ENCODE assay signal across 8 cellular contexts in genomic region chr7:75639071-75639892, GRCh38.
DNase-seq lines count a peak whose midpoint lies in the region; ATAC-seq, FAIRE-seq and TF ChIP-seq lines count a peak whose summit lies in the region.

No MANE protein-coding gene starts in this region.

- H3K36me3 Mint-ChIP-seq in activated CD8-positive, alpha-beta T cell treated with anti-CD3 and anti-CD28 coated beads for 36 hours (ENCODE audit: low read depth), result no peaks in the 10 kb centered on the region
- peaks cover 2% of the 10 kb centered on the region for H3K36me3 Mint-ChIP-seq in mesothelial cell of epicardium

- WGBS in H1 (ENCODE audit: extremely low coverage in 1 of 2, insufficient coverage in 1 of 2, insufficient read length in 1 of 2, insufficient replicate concordance in 2 of 2, low coverage in 1 of 2, low lambda C conversion rate in 2 of 2, missing lambda C conversion rate in 1 of 2), 2 experiments, result 1% methylated on average over 11 of the region's 77 CpGs; no CpG with 5 or more reads in 1 of the 2 experiments
- WGBS in stomach, 5 donors, result 0 to 1% (median 1%) methylated on average over 30 to 73 of the region's 77 CpGs

- H3K4me1 ChIP-seq in ES-I3 (ENCODE audit: insufficient read depth, low read length), result peaks cover 15% of the 10 kb centered on the region; the same call in 1 of the 2 replicates
- peaks cover 0 to 23% (median 8%) of the 10 kb centered on the region in 4 experiments; a peak in 6 of 7 replicates for H3K4me1 ChIP-seq in H1 (replicated peaks in 1 of 4; ENCODE audit: control insufficient read depth in 3 of 4, insufficient read depth in 4 of 4, low read length in 3 of 4)
- H3K4me1 ChIP-seq in stomach, result peaks cover 8 to 19% (median 18%) of the 10 kb centered on the region in 4 donors

- peaks cover 13% of the 10 kb centered on the region for H3K23me2 ChIP-seq in H1 (ENCODE audit: low read depth, low read length)

- H3K4ac ChIP-seq in H1 (replicated peaks; ENCODE audit: insufficient read length, low read depth, low read length), result peak overlapping the region; percentile 95

- H2BK5ac ChIP-seq in H1 (ENCODE audit: low read depth, low read length), result peak overlapping the region; percentile 100

- H3K79me2 ChIP-seq in H1 (ENCODE audit: control insufficient read depth in 1 of 2, insufficient read depth in 2 of 2, low read length in 2 of 2), result peaks cover 17 to 43% of the 10 kb centered on the region in 2 experiments

- peaks cover 7% of the 10 kb centered on the region for H3K4me1 Mint-ChIP-seq in activated CD8-positive, alpha-beta T cell treated with anti-CD3 and anti-CD28 coated beads for 36 hours (ENCODE audit: low read depth)
- H3K4me1 Mint-ChIP-seq in mesothelial cell of epicardium, result peaks cover 20% of the 10 kb centered on the region

- H4K20me1 ChIP-seq in H1 (replicated peaks in 1 of 2; ENCODE audit: control insufficient read depth in 1 of 2, insufficient read depth in 2 of 2, low read length in 2 of 2), result peaks cover 0 to 4% of the 10 kb centered on the region in 2 experiments

- H3K27ac Mint-ChIP-seq in activated CD8-positive, alpha-beta T cell treated with anti-CD3 and anti-CD28 coated beads for 36 hours, result peak overlapping the region; percentile 57
- peak overlapping the region; percentile 86 for H3K27ac Mint-ChIP-seq in mesothelial cell of epicardium

- H4K8ac ChIP-seq in H1 (ENCODE audit: extremely low read depth, insufficient read depth, low read length), result peak overlapping the region; percentile 98

- H4K5ac ChIP-seq in H1 (ENCODE audit: insufficient read length, low read depth, low read length), result peak overlapping the region; percentile 99

- H2BK120ac ChIP-seq in H1 (replicated peaks; ENCODE audit: low read depth, low read length), result peak overlapping the region; percentile 67

- H3K9ac ChIP-seq in ES-I3 (ENCODE audit: low read depth, low read length) (peak overlapping the region; percentile 79), H1 (replicated peaks in 1 of 4; ENCODE audit: extremely low read depth in 1 of 4, low read depth in 3 of 4, low read length in 3 of 4) (peak overlapping the region; percentile 92 to 95 (median 93))

- H3K27me3 ChIP-seq in H1 (replicated peaks in 1 of 4; ENCODE audit: control insufficient read depth in 3 of 4, extremely low read depth in 1 of 4, insufficient read depth in 3 of 4, low read length in 3 of 4) (no peaks in the 10 kb centered on the region), stomach (no peaks in the 10 kb centered on the region)

- peak; percentile 60 to 87; a peak in 1 of 3 replicates for TF ChIP-seq POLR2A in H1 (IDR thresholded peaks at IDR 0.05; ENCODE audit: control extremely low read depth in 1 of 2, low read depth in 2 of 2, low read length in 2 of 2)
- TF ChIP-seq POLR2A in stomach (IDR thresholded peaks at IDR 0.05), result no peak

- peak overlapping the region; percentile 89 to 96 for H3K4me2 ChIP-seq in H1 (ENCODE audit: insufficient read depth in 1 of 2, low read depth in 2 of 2, low read length in 2 of 2)

- H3K14ac ChIP-seq in H1 (ENCODE audit: insufficient read length), result no peak overlapping the region

- peak overlapping the region; percentile 73 for H3K4me3 Mint-ChIP-seq in activated CD8-positive, alpha-beta T cell treated with anti-CD3 and anti-CD28 coated beads for 36 hours
- H3K4me3 Mint-ChIP-seq in mesothelial cell of epicardium, result peak overlapping the region; percentile 81

- peaks cover 5% of the 10 kb centered on the region for H3K27me3 Mint-ChIP-seq in activated CD8-positive, alpha-beta T cell treated with anti-CD3 and anti-CD28 coated beads for 36 hours
- H3K27me3 Mint-ChIP-seq in mesothelial cell of epicardium (ENCODE audit: low read depth), result no peaks in the 10 kb centered on the region

- intact Hi-C loops in activated CD8-positive, alpha-beta T cell treated with anti-CD3 and anti-CD28 coated beads for 36 hours (cut with micrococcal nuclease), result no loop called here
- intact Hi-C loops in stomach (cut with DNase I; ENCODE audit: low total_unique reads), result loop anchor here (10.0 kb wide), 1 partner anchor 116 kb away; no protein-coding TSS in a partner anchor

- CTCF ChIA-PET in activated CD8-positive, alpha-beta T cell treated with anti-CD3 and anti-CD28 coated beads for 36 hours (lab: Charles Lee), result no interaction called here
- CTCF ChIA-PET in H1 (lab: Charles Lee; ENCODE audit: partially characterized antibody), result interaction anchor here (0.6 to 2.7 kb wide), 2 partner anchors 80 to 122 kb away, joined by 3 to 7 read pairs; no protein-coding TSS in a partner anchor

- peaks cover 11% of the 10 kb centered on the region for H3K79me1 ChIP-seq in H1 (ENCODE audit: low read depth, low read length)

- peak overlapping the region; percentile 99 for H3K18ac ChIP-seq in H1 (ENCODE audit: extremely low read depth, low read length)

- H3K27ac ChIP-seq in H1 (ENCODE audit: low read depth, low read length) (peak overlapping the region; percentile 98), stomach (peak overlapping the region; percentile 54 to 82 (median 79))

- peak overlapping the region; percentile 99; the same call in 1 of the 2 replicates for H2BK15ac ChIP-seq in H1 (ENCODE audit: low read length)

- peaks cover 7% of the 10 kb centered on the region; the same call in 1 of the 2 replicates for H3K9me3 ChIP-seq in ES-I3 (ENCODE audit: control insufficient read depth, insufficient read depth, low read length)
- H3K9me3 ChIP-seq in H1 (ENCODE audit: insufficient read depth in 2 of 2, low read depth in 1 of 2, low read length in 1 of 2), result peaks cover 0 to 7% of the 10 kb centered on the region in 2 experiments; a peak in 1 of 4 replicates
- H3K9me3 ChIP-seq in stomach, result peaks cover 0 to 10% (median 4%) of the 10 kb centered on the region in 4 donors

- H3K9me3 Mint-ChIP-seq in activated CD8-positive, alpha-beta T cell treated with anti-CD3 and anti-CD28 coated beads for 36 hours, result no peaks in the 10 kb centered on the region
- H3K9me3 Mint-ChIP-seq in mesothelial cell of epicardium, result no peaks in the 10 kb centered on the region

- no peak for TF ChIP-seq RAD21 in H1 (IDR thresholded peaks at IDR 0.05 in 1 of 2, conservative IDR thresholded peaks at IDR 0.05 in 1 of 2; ENCODE audit: low read depth in 2 of 2, low read length in 2 of 2)

- TF ChIP-seq EP300 in H1 (IDR thresholded peaks at IDR 0.05; ENCODE audit: borderline replicate concordance in 1 of 2, low read depth in 2 of 2, low read length in 2 of 2), result peak in 1 of 2 experiments; percentile 62; a peak in 1 of 3 replicates
- TF ChIP-seq EP300 in stomach (IDR thresholded peaks at IDR 0.05), result no peak

- H2BK20ac ChIP-seq in H1 (ENCODE audit: low read length), result no peak overlapping the region

- no peak overlapping the region for H3K23ac ChIP-seq in H1 (ENCODE audit: insufficient read length)

- H3K36me3 ChIP-seq in ES-I3 (ENCODE audit: insufficient read depth, low read length), result peaks cover 6% of the 10 kb centered on the region
- peaks cover 0 to 15% (median 1%) of the 10 kb centered on the region in 4 experiments; a peak in 4 of 8 replicates for H3K36me3 ChIP-seq in H1 (ENCODE audit: control insufficient read depth in 2 of 4, insufficient read depth in 4 of 4, low read length in 3 of 4)
- no peaks in the 10 kb centered on the region for H3K36me3 ChIP-seq in stomach

- H3K4me3 ChIP-seq in H1 (ENCODE audit: extremely low read depth in 1 of 4, insufficient read depth in 2 of 4, low read depth in 3 of 4, low read length in 4 of 4) (peak overlapping the region; percentile 45 to 89 (median 86)), stomach (peak overlapping the region; percentile 67 to 80 (median 72))

- POLR2A ChIA-PET in activated CD8-positive, alpha-beta T cell treated with anti-CD3 and anti-CD28 coated beads for 36 hours (lab: Charles Lee), result no interaction called here
- POLR2A ChIA-PET in H1 (lab: Charles Lee; ENCODE audit: partially characterized antibody), result interaction anchor here (0.7 to 11.8 kb wide), 16 partner anchors 9 to 352 kb away, joined by 3 to 122 read pairs (median 4); partner anchors contain the start of gene HIP1

- peak overlapping the region; percentile 98 for H2BK12ac ChIP-seq in H1 (ENCODE audit: low read depth, low read length)

- TF ChIP-seq CTCF in activated CD8-positive, alpha-beta T cell treated with anti-CD3 and anti-CD28 coated beads for 36 hours (IDR thresholded peaks at IDR 0.05), result no peak
- TF ChIP-seq CTCF in H1 (IDR thresholded peaks at IDR 0.05; ENCODE audit: control extremely low read depth in 1 of 3, insufficient read depth in 1 of 3, low read depth in 1 of 3, low read length in 3 of 3), result no peak
- no peak for TF ChIP-seq CTCF in mesothelial cell of epicardium (IDR thresholded peaks at IDR 0.05; ENCODE audit: unreplicated experiment)
- no peak for TF ChIP-seq CTCF in stomach (IDR thresholded peaks at IDR 0.05)

- H2AK5ac ChIP-seq in H1 (ENCODE audit: low read depth, low read length), result peak overlapping the region; percentile 68; the same call in 1 of the 2 replicates

- H2AFZ ChIP-seq in H1 (ENCODE audit: low read length), result no peak overlapping the region

- peak overlapping the region; percentile 81 for H3K56ac ChIP-seq in H1 (replicated peaks; ENCODE audit: insufficient read length, low read depth, low read length)

- peak overlapping the region; percentile 99 for H4K91ac ChIP-seq in H1 (replicated peaks; ENCODE audit: insufficient read length, low read length)

- ATAC-seq in activated CD8-positive, alpha-beta T cell treated with anti-CD3 and anti-CD28 coated beads for 36 hours, result no peak
- no peak for ATAC-seq in HG03095 (IDR thresholded peaks at IDR 0.05; ENCODE audit: unreplicated experiment)

- peak; percentile 23 for DNase-seq in NCI-H1105 (lab: John Stamatoyannopoulos, UW)
- peak; percentile 31 for DNase-seq in activated CD8-positive, alpha-beta T cell treated with anti-CD3 and anti-CD28 coated beads for 36 hours
- peak in 1 of 2 experiments; percentile 87 for DNase-seq in H1 (ENCODE audit: low read depth in 1 of 2, low spot score in 2 of 2)
- DNase-seq in mesothelial cell of epicardium (ENCODE audit: low spot score in 2 of 2, unreplicated experiment in 2 of 2), result peak; percentile 42 to 66
- peak; percentile 50 for DNase-seq in stomach
- no peak for DNase-seq in NCI-H187 treated with DMSO at 0.1 percent for 48 hours (lab: John Stamatoyannopoulos, UW)

- no peak for FAIRE-seq in H1 (lab: Jason Lieb, UNC)

TF ChIP-seq in H1, 55 proteins besides CTCF, POLR2A, EP300 and RAD21 (continues in another document):
- TF ChIP-seq SP1 (IDR thresholded peaks at IDR 0.05; ENCODE audit: low read depth, low read length), result peak; percentile 50; the same call in 1 of the 2 replicates
- peak; percentile 97 for TF ChIP-seq TEAD4 (IDR thresholded peaks at IDR 0.05; ENCODE audit: low read depth, low read length)
- no peak for TF ChIP-seq HDAC6 (IDR thresholded peaks at IDR 0.05; ENCODE audit: low read depth, low read length)
- TF ChIP-seq TAF7 (optimal IDR thresholded peaks at IDR 0.05; ENCODE audit: borderline replicate concordance, low read depth, low read length), result peak; percentile 38
- peak; percentile 74 for TF ChIP-seq MAX (IDR thresholded peaks at IDR 0.05)
- TF ChIP-seq KDM4A (IDR thresholded peaks at IDR 0.05; ENCODE audit: low read depth, low read length, severe bottlenecking), result no peak
- no peak for TF ChIP-seq CHD1 (IDR thresholded peaks at IDR 0.05; ENCODE audit: low read depth, low read length)

Comparison
In these comparisons a context has a peak if more than half of its experiments do, and no peak if none do; other contexts are left out.
1. POLR2A ChIP-seq: peak in H1 (2 of 2); none in stomach (0 of 4).